In genomic region chr6:137853569-137854213, GRCh38 we compare ENCODE assay signal across 13 cellular contexts. TPM values are rescaled to one million over a fixed set of nuclear protein-coding genes. Genes with fewer than 3 reads are reported as not detected.
DNase-seq lines count a peak whose midpoint lies in the region; ATAC-seq and TF ChIP-seq lines count a peak whose summit lies in the region.
"Had no signal": no experiment of that assay in that cellular context is flagged by ENCODE, and none has a peak within 500 bp of the region (broad histone marks: within the 10 kb centered on the region; RNA-seq: fewer than 3 reads in every experiment).

No MANE protein-coding gene starts in this region.

- no peak for TF ChIP-seq CTCF in PC-3 (conservative IDR thresholded peaks at IDR 0.05; ENCODE audit: low read depth, low read length)
- no peak for TF ChIP-seq CTCF in smooth muscle cell (IDR thresholded peaks at IDR 0.05; ENCODE audit: borderline replicate concordance, insufficient read depth, poor library complexity, severe bottlenecking)

- H3K4me3 ChIP-seq in PC-3 (ENCODE audit: low read length) (no peak overlapping the region), smooth muscle cell (no peak overlapping the region)

- POLR2A ChIA-PET in PC-3 (lab: Charles Lee; ENCODE audit: unreplicated experiment), result no interaction called here

- H3K9me3 ChIP-seq in PC-3 (ENCODE audit: low read length), result no peaks in the 10 kb centered on the region
- H3K9me3 ChIP-seq in smooth muscle cell (replicated peaks; ENCODE audit: low read depth), result no peaks in the 10 kb centered on the region

- WGBS in smooth muscle cell (ENCODE audit: low lambda C conversion rate), result 74% methylated on average over 7 of the region's 7 CpGs

- no peak overlapping the region for H3K9ac ChIP-seq in PC-3 (ENCODE audit: low read length)
- no peak overlapping the region for H3K9ac ChIP-seq in smooth muscle cell (ENCODE audit: low read depth)

- H3K36me3 ChIP-seq in PC-3 (ENCODE audit: low read depth, low read length) (no peaks in the 10 kb centered on the region), smooth muscle cell (ENCODE audit: low read depth) (no peaks in the 10 kb centered on the region)

- intact Hi-C loops in PC-3 (cut with micrococcal nuclease), result loop anchor here (10.0 kb wide), 1 partner anchor 251 kb away; the partner anchor contains the start of gene PERP
- intact Hi-C loops in posterior vena cava (cut with DNase I), result no loop called here

- H3F3A ChIP-seq in PC-3 (ENCODE audit: low read length, unreplicated experiment) (no peaks in the 10 kb centered on the region), smooth muscle cell (ENCODE audit: low read depth) (no peaks in the 10 kb centered on the region)

- peak; percentile 13 for DNase-seq in GM03348 (ENCODE audit: low spot score)
- DNase-seq in PC-3, result peak; percentile 87
- DNase-seq in dermis blood vessel endothelial cell, result peak; percentile 47
- DNase-seq in smooth muscle cell (lab: John Stamatoyannopoulos, UW; ENCODE audit: unreplicated experiment), result no peak
- DNase-seq in posterior vena cava (ENCODE audit: low spot score), result no peak
- DNase-seq: activated CD4-positive, alpha-beta memory T cell treated with anti-CD3 and anti-CD28 coated beads, Interleukin-2, amount 10 ng/mL, durations not matched to agents 7 days and 5 days; CD8-positive, alpha-beta memory T cell; hypothalamus; NCI-H2081 treated with DMSO at 0.1 percent for 48 hours; SHP77 had no signal

- BruUV-seq in PC-3 (replicated peaks; lab: Mats Ljungman, UMichigan), result no TSS peak

- H4K20me1 ChIP-seq in PC-3 (ENCODE audit: low read length), result no peaks in the 10 kb centered on the region
- H4K20me1 ChIP-seq in smooth muscle cell (ENCODE audit: low read depth), result no peaks in the 10 kb centered on the region

- H3K9me2 ChIP-seq in PC-3 (replicated peaks; ENCODE audit: low read length), result no peaks in the 10 kb centered on the region

- H3K79me2 ChIP-seq in PC-3 (ENCODE audit: low read length) (no peaks in the 10 kb centered on the region), smooth muscle cell (ENCODE audit: low read depth) (no peaks in the 10 kb centered on the region)

- H3K27me3 ChIP-seq in PC-3 (ENCODE audit: low read length), result no peaks in the 10 kb centered on the region
- H3K27me3 ChIP-seq in smooth muscle cell (ENCODE audit: low read depth), result no peaks in the 10 kb centered on the region

- H2AFZ ChIP-seq in PC-3 (ENCODE audit: low read length), result no peak overlapping the region
- H2AFZ ChIP-seq in smooth muscle cell (ENCODE audit: low read depth), result no peak overlapping the region

- CTCF ChIA-PET in PC-3 (lab: Charles Lee), result no interaction called here

- H3K4me2 ChIP-seq in PC-3 (ENCODE audit: low read length), result peak overlapping the region; percentile 22; the same call in 1 of the 2 replicates
- H3K4me2 ChIP-seq in smooth muscle cell, result no peak overlapping the region

- H3K27ac ChIP-seq in PC-3 (ENCODE audit: low read length) (peak overlapping the region; percentile 55), smooth muscle cell (ENCODE audit: low read depth) (peak overlapping the region; percentile 68)

- peak; percentile 83 for ATAC-seq in PC-3
- no peak for ATAC-seq in GM21786 (IDR thresholded peaks at IDR 0.05; ENCODE audit: unreplicated experiment)
- ATAC-seq in GM21528 (IDR thresholded peaks at IDR 0.05; ENCODE audit: low FRiP score, unreplicated experiment), result no peak
- ATAC-seq: left lobe of liver had no signal

- peaks cover 32% of the 10 kb centered on the region for H3K4me1 ChIP-seq in PC-3 (ENCODE audit: insufficient read depth, low read length)
- peaks cover 6% of the 10 kb centered on the region for H3K4me1 ChIP-seq in smooth muscle cell (ENCODE audit: low read depth)

RNA-seq across cellular contexts. Expression of gene TNFAIP3, which starts 13.4 kb away (rescaled TPM):
- 21.9 TPM in 2 replicates for total RNA-seq in PC-3 (2014; rRNA removed)
- total RNA-seq in dermis blood vessel endothelial cell, result 5.4 and 13.4 TPM in 2 replicates
- total RNA-seq in smooth muscle cell, result 33.8 and 40.3 TPM in 2 replicates
- 32.2 and 45.1 TPM in 2 replicates for polyA plus RNA-seq in smooth muscle cell
- total RNA-seq in posterior vena cava, result 10 to 100 TPM; 19.0 to 28.6 TPM

Comparison
In these comparisons a context has a peak if more than half of its experiments do, and no peak if none do; other contexts are left out.
1. DNase-seq: peak in GM03348 (single experiment), PC-3 (single experiment) and dermis blood vessel endothelial cell (single experiment); none in smooth muscle cell (single experiment) and posterior vena cava (single experiment).